ENCODE assay signal across 2 cellular contexts in the genomic region with DNA sequence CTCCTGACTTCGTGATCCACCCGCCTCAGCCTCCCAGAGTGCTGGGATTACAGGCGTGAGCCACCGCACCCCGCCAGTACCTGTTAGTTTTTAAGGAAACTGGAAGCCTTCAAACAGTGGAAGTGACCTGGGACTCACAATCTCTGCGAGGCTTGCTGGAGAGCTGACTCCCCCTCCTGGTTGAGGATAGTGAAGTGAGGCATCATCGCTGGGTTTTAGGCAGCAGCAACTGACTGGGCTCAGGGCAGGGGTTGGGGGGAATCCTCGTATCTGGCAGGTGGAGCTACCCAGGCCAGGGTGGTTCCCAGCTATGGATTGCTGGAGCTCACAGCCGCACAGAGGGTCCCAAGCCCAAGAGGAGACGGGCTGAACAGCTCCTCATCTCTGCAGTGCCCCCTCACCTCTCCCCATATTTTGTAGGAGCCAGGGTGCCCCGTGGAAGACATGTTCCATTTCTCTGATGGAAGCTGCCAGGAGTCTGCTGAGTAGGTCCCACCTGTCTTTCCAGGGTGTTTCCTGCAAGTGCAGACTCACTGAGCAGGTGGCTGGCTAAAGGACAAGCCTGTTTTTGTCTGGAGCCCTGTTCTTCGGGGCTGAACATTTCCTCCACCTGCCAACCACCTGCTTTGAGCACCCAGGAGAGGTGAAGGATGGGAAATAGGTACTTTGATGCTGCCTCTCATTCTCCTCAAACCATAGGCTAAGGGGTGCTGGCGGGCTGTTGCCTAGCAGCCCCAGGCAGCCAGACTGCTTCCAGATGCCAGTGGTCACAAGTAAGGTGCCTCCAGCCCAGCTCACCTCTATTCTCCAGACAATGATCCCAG.
TF ChIP-seq lines count a peak whose summit lies in the region.

No MANE protein-coding gene starts in this region.

TF ChIP-seq in SK-N-SH, 30 proteins besides CTCF, POLR2A, EP300 and RAD21:
- TF ChIP-seq RXRA (IDR thresholded peaks at IDR 0.05; ENCODE audit: borderline replicate concordance, low read depth) (no peak), GATA2 (CRISPR knock-in tag; IDR thresholded peaks at IDR 0.05) (no peak), GABPA (IDR thresholded peaks at IDR 0.05; ENCODE audit: low read depth) (no peak), FOSL2 (IDR thresholded peaks at IDR 0.05; ENCODE audit: borderline replicate concordance, low read depth) (no peak), SIN3A (IDR thresholded peaks at IDR 0.05; ENCODE audit: borderline replicate concordance, low read depth, low read length) (no peak), RFX5 (IDR thresholded peaks at IDR 0.05; ENCODE audit: low read length) (no peak), FOXM1 (IDR thresholded peaks at IDR 0.05; ENCODE audit: low read depth) (no peak), MEF2A (IDR thresholded peaks at IDR 0.05; ENCODE audit: borderline replicate concordance, low read depth) (no peak), SMC3 (IDR thresholded peaks at IDR 0.05; ENCODE audit: low read depth, low read length) (no peak)
- TF ChIP-seq, protein P1, sequence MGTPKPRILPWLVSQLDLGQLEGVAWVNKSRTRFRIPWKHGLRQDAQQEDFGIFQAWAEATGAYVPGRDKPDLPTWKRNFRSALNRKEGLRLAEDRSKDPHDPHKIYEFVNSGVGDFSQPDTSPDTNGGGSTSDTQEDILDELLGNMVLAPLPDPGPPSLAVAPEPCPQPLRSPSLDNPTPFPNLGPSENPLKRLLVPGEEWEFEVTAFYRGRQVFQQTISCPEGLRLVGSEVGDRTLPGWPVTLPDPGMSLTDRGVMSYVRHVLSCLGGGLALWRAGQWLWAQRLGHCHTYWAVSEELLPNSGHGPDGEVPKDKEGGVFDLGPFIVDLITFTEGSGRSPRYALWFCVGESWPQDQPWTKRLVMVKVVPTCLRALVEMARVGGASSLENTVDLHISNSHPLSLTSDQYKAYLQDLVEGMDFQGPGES (IDR thresholded peaks at IDR 0.05; ENCODE audit: low read depth, low read length) = no peak
- TF ChIP-seq, protein P2, sequence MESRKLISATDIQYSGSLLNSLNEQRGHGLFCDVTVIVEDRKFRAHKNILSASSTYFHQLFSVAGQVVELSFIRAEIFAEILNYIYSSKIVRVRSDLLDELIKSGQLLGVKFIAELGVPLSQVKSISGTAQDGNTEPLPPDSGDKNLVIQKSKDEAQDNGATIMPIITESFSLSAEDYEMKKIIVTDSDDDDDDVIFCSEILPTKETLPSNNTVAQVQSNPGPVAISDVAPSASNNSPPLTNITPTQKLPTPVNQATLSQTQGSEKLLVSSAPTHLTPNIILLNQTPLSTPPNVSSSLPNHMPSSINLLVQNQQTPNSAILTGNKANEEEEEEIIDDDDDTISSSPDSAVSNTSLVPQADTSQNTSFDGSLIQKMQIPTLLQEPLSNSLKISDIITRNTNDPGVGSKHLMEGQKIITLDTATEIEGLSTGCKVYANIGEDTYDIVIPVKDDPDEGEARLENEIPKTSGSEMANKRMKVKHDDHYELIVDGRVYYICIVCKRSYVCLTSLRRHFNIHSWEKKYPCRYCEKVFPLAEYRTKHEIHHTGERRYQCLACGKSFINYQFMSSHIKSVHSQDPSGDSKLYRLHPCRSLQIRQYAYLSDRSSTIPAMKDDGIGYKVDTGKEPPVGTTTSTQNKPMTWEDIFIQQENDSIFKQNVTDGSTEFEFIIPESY (IDR thresholded peaks at IDR 0.05; ENCODE audit: borderline replicate concordance, low read depth) = no peak
TF ChIP-seq in SK-N-SH: peak in this region for 0.

TF ChIP-seq in HepG2, 621 proteins besides CTCF, POLR2A, EP300 and RAD21:
- TF ChIP-seq ZNF652 (CRISPR knock-in tag; IDR thresholded peaks at IDR 0.05; ENCODE audit: borderline replicate concordance, low read depth) (no peak), PAF1 (CRISPR knock-in tag; IDR thresholded peaks at IDR 0.05) (no peak), ZNF556 (CRISPR knock-in tag; IDR thresholded peaks at IDR 0.05; ENCODE audit: borderline replicate concordance) (no peak), STAG1 (CRISPR knock-in tag; IDR thresholded peaks at IDR 0.05) (peak; percentile 57), ZNF335 (CRISPR knock-in tag; IDR thresholded peaks at IDR 0.05) (no peak), ZNF331 (CRISPR knock-in tag; IDR thresholded peaks at IDR 0.05) (0 out of 2 replicates have a peak, but pooled peaks have one; percentile 20), SMC3 (IDR thresholded peaks at IDR 0.05; ENCODE audit: low read length) (peak; percentile 6; the same call in 1 of the 2 replicates), ZNF570 (CRISPR knock-in tag; IDR thresholded peaks at IDR 0.05; ENCODE audit: borderline replicate concordance) (no peak), U2AF1 (optimal IDR thresholded peaks at IDR 0.05; ENCODE audit: low read depth, low read length) (no peak), KAT2B (IDR thresholded peaks at IDR 0.05; ENCODE audit: borderline replicate concordance, low read depth, low read length) (no peak), ZNF816 (CRISPR knock-in tag; IDR thresholded peaks at IDR 0.05; ENCODE audit: borderline replicate concordance) (no peak), MTA1 (CRISPR knock-in tag; IDR thresholded peaks at IDR 0.05; ENCODE audit: borderline replicate concordance) (no peak)
- TF ChIP-seq, protein P3, sequence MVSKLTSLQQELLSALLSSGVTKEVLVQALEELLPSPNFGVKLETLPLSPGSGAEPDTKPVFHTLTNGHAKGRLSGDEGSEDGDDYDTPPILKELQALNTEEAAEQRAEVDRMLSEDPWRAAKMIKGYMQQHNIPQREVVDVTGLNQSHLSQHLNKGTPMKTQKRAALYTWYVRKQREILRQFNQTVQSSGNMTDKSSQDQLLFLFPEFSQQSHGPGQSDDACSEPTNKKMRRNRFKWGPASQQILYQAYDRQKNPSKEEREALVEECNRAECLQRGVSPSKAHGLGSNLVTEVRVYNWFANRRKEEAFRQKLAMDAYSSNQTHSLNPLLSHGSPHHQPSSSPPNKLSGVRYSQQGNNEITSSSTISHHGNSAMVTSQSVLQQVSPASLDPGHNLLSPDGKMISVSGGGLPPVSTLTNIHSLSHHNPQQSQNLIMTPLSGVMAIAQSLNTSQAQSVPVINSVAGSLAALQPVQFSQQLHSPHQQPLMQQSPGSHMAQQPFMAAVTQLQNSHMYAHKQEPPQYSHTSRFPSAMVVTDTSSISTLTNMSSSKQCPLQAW (CRISPR knock-in tag; IDR thresholded peaks at IDR 0.05) = peak; percentile 56; the same call in 1 of the 2 replicates
- TF ChIP-seq, protein P2 (CRISPR knock-in tag; IDR thresholded peaks at IDR 0.05) = peak; percentile 63
- TF ChIP-seq, protein P4, sequence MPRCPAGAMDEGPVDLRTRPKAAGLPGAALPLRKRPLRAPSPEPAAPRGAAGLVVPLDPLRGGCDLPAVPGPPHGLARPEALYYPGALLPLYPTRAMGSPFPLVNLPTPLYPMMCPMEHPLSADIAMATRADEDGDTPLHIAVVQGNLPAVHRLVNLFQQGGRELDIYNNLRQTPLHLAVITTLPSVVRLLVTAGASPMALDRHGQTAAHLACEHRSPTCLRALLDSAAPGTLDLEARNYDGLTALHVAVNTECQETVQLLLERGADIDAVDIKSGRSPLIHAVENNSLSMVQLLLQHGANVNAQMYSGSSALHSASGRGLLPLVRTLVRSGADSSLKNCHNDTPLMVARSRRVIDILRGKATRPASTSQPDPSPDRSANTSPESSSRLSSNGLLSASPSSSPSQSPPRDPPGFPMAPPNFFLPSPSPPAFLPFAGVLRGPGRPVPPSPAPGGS (CRISPR knock-in tag; IDR thresholded peaks at IDR 0.05) = no peak
- TF ChIP-seq, protein P5, sequence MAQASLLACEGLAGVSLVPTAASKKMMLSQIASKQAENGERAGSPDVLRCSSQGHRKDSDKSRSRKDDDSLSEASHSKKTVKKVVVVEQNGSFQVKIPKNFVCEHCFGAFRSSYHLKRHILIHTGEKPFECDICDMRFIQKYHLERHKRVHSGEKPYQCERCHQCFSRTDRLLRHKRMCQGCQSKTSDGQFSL (CRISPR knock-in tag; IDR thresholded peaks at IDR 0.05) = no peak
- TF ChIP-seq, protein P6, sequence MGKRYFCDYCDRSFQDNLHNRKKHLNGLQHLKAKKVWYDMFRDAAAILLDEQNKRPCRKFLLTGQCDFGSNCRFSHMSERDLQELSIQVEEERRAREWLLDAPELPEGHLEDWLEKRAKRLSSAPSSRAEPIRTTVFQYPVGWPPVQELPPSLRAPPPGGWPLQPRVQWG (CRISPR knock-in tag; IDR thresholded peaks at IDR 0.05; ENCODE audit: borderline replicate concordance, low read depth) = no peak
- TF ChIP-seq, protein P7, sequence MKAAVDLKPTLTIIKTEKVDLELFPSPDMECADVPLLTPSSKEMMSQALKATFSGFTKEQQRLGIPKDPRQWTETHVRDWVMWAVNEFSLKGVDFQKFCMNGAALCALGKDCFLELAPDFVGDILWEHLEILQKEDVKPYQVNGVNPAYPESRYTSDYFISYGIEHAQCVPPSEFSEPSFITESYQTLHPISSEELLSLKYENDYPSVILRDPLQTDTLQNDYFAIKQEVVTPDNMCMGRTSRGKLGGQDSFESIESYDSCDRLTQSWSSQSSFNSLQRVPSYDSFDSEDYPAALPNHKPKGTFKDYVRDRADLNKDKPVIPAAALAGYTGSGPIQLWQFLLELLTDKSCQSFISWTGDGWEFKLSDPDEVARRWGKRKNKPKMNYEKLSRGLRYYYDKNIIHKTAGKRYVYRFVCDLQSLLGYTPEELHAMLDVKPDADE (CRISPR knock-in tag; IDR thresholded peaks at IDR 0.05) = no peak
- TF ChIP-seq, protein P8, sequence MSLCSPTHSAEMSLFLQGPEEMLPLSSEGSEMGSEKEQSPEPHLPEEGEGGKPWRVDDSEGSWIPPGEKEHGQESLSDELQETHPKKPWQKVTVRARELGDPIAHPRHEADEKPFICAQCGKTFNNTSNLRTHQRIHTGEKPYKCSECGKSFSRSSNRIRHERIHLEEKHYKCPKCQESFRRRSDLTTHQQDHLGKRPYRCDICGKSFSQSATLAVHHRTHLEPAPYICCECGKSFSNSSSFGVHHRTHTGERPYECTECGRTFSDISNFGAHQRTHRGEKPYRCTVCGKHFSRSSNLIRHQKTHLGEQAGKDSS (CRISPR knock-in tag; IDR thresholded peaks at IDR 0.05; ENCODE audit: borderline replicate concordance, low read depth) = no peak
- TF ChIP-seq, protein P9, sequence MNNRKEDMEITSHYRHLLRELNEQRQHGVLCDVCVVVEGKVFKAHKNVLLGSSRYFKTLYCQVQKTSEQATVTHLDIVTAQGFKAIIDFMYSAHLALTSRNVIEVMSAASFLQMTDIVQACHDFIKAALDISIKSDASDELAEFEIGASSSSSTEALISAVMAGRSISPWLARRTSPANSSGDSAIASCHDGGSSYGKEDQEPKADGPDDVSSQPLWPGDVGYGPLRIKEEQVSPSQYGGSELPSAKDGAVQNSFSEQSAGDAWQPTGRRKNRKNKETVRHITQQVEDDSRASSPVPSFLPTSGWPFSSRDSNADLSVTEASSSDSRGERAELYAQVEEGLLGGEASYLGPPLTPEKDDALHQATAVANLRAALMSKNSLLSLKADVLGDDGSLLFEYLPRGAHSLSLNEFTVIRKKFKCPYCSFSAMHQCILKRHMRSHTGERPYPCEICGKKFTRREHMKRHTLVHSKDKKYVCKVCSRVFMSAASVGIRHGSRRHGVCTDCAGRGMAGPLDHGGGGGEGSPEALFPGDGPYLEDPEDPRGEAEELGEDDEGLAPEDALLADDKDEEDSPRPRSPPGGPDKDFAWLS (CRISPR knock-in tag; IDR thresholded peaks at IDR 0.05; ENCODE audit: borderline replicate concordance) = no peak
- TF ChIP-seq, protein P10, sequence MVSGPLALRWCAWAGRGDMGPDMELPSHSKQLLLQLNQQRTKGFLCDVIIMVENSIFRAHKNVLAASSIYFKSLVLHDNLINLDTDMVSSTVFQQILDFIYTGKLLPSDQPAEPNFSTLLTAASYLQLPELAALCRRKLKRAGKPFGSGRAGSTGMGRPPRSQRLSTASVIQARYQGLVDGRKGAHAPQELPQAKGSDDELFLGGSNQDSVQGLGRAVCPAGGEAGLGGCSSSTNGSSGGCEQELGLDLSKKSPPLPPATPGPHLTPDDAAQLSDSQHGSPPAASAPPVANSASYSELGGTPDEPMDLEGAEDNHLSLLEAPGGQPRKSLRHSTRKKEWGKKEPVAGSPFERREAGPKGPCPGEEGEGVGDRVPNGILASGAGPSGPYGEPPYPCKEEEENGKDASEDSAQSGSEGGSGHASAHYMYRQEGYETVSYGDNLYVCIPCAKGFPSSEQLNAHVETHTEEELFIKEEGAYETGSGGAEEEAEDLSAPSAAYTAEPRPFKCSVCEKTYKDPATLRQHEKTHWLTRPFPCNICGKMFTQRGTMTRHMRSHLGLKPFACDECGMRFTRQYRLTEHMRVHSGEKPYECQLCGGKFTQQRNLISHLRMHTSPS (CRISPR knock-in tag; IDR thresholded peaks at IDR 0.05; ENCODE audit: low read depth) = no peak
